Comparison of ENCODE assay signal across 8 cellular contexts in genomic region chr1:109213345-109213823, GRCh38. TPM values are rescaled to one million over a fixed set of nuclear protein-coding genes. Genes with fewer than 3 reads are reported as not detected.
DNase-seq lines count a peak whose midpoint lies in the region; ATAC-seq, FAIRE-seq and TF ChIP-seq lines count a peak whose summit lies in the region.

No MANE protein-coding gene starts in this region.

- FAIRE-seq in endothelial cell of umbilical vein (lab: Jason Lieb, UNC) = no peak

- peak overlapping the region; percentile 6 for H2BK120ac ChIP-seq in trophoblast cell (ENCODE audit: insufficient read depth, low read length, poor library complexity)

- H2BK5ac ChIP-seq in trophoblast cell (ENCODE audit: low read depth, low read length, poor library complexity) = no peak overlapping the region

- H3K4me3 ChIP-seq in GM08714 (ENCODE audit: low read length) = peak overlapping the region; percentile 52; the same call in 1 of the 2 replicates
- H3K4me3 ChIP-seq in OCI-LY1 (ENCODE audit: low read depth, low read length, poor library complexity, severe bottlenecking) = peak overlapping the region; percentile 90
- H3K4me3 ChIP-seq in endothelial cell of umbilical vein (replicated peaks in 1 of 3; ENCODE audit: insufficient read depth in 1 of 3, low read depth in 1 of 3, low read length in 3 of 3) = peak overlapping the region in 2 of 3 experiments; percentile 42 to 100
- no peak overlapping the region for H3K4me3 ChIP-seq in trophoblast cell (ENCODE audit: low read depth, low read length)

- no peak overlapping the region for H2BK12ac ChIP-seq in trophoblast cell (ENCODE audit: low read length)

- H3K9me2 ChIP-seq in OCI-LY1 (ENCODE audit: low read depth, low read length) = no peaks in the 10 kb centered on the region

- H3K79me1 ChIP-seq in trophoblast cell (ENCODE audit: low read length) = peaks cover 12% of the 10 kb centered on the region

- no peak overlapping the region for H2AK5ac ChIP-seq in trophoblast cell (ENCODE audit: low read length)

- H3K9ac ChIP-seq in OCI-LY1 (ENCODE audit: low read length) (peak overlapping the region; percentile 17; the same call in 1 of the 2 replicates), endothelial cell of umbilical vein (replicated peaks; ENCODE audit: extremely low read depth, insufficient read depth, low read length) (peak overlapping the region; percentile 19), trophoblast cell (ENCODE audit: low read length) (no peak overlapping the region)

- DNase-seq in endothelial cell of umbilical vein (ENCODE audit: low read depth, low spot score) (no peak), trophoblast cell (no peak), ecto neural progenitor cell (ENCODE audit: low spot score) (no peak)

- H3K36me3 ChIP-seq in OCI-LY1 (ENCODE audit: insufficient read depth, low read length) = peaks cover 21% of the 10 kb centered on the region
- H3K36me3 ChIP-seq in endothelial cell of umbilical vein (ENCODE audit: control insufficient read depth in 2 of 2, extremely low read depth in 1 of 2, insufficient read depth in 2 of 2, low read length in 2 of 2) = peaks cover 0 to 3% of the 10 kb centered on the region in 2 experiments
- peaks cover 0 to 3% of the 10 kb centered on the region in 2 experiments for H3K36me3 ChIP-seq in trophoblast cell (ENCODE audit: control insufficient read depth in 1 of 2, insufficient read depth in 2 of 2, low read length in 2 of 2)

- TF ChIP-seq POLR2A in endothelial cell of umbilical vein (IDR thresholded peaks at IDR 0.05; ENCODE audit: low read depth, low read length) = no peak

- intact Hi-C loops in endothelial cell of umbilical vein (cut with micrococcal nuclease) = no loop called here

- H3K4ac ChIP-seq in trophoblast cell (ENCODE audit: low read depth, low read length) = no peak overlapping the region

- no TSS peak for BruUV-seq in endothelial cell of umbilical vein (replicated peaks; lab: Mats Ljungman, UMichigan)

- no peaks in the 10 kb centered on the region for H3K9me3 ChIP-seq in OCI-LY1 (ENCODE audit: low read length)
- H3K9me3 ChIP-seq in endothelial cell of umbilical vein (replicated peaks; ENCODE audit: control insufficient read depth, insufficient read depth, low read length) = no peaks in the 10 kb centered on the region
- H3K9me3 ChIP-seq in trophoblast cell (ENCODE audit: insufficient read depth, low read depth, low read length) = no peaks in the 10 kb centered on the region

- peak overlapping the region; percentile 97 for H4K8ac ChIP-seq in trophoblast cell (ENCODE audit: low read depth, low read length)

- H3K27ac ChIP-seq in OCI-LY1 (ENCODE audit: low read depth, low read length, poor library complexity, severe bottlenecking) (no peak overlapping the region), endothelial cell of umbilical vein (ENCODE audit: insufficient read depth, low read depth, low read length) (no peak overlapping the region), trophoblast cell (ENCODE audit: low read depth, low read length) (no peak overlapping the region)

- H3K4me2 ChIP-seq in OCI-LY1 (ENCODE audit: low read length) = peak overlapping the region; percentile 82
- peak overlapping the region; percentile 67 for H3K4me2 ChIP-seq in endothelial cell of umbilical vein (ENCODE audit: insufficient read depth, low read length)
- peak overlapping the region; percentile 61 for H3K4me2 ChIP-seq in trophoblast cell (ENCODE audit: low read length)

- peaks cover 31% of the 10 kb centered on the region for H3K4me1 ChIP-seq in OCI-LY1 (ENCODE audit: insufficient read depth, low read length, severe bottlenecking)
- H3K4me1 ChIP-seq in endothelial cell of umbilical vein (ENCODE audit: control insufficient read depth, extremely low read depth, insufficient read depth, low read length) = peaks cover 20% of the 10 kb centered on the region
- H3K4me1 ChIP-seq in trophoblast cell (ENCODE audit: control insufficient read depth in 1 of 2, insufficient read depth in 2 of 2, low read length in 2 of 2) = peaks cover under 1 to 9% of the 10 kb centered on the region in 2 experiments

- H3K23ac ChIP-seq in trophoblast cell (ENCODE audit: low read length) = no peak overlapping the region

- H3K18ac ChIP-seq in trophoblast cell (ENCODE audit: low read length) = peak overlapping the region; percentile 31

- ATAC-seq in HG03196 (IDR thresholded peaks at IDR 0.05; ENCODE audit: unreplicated experiment) (no peak), HG03378 (IDR thresholded peaks at IDR 0.05; ENCODE audit: unreplicated experiment) (no peak), HG03025 (IDR thresholded peaks at IDR 0.05; ENCODE audit: low FRiP score, unreplicated experiment) (no peak)

- TF ChIP-seq CTCF in OCI-LY1 (IDR thresholded peaks at IDR 0.05; ENCODE audit: low read length) = no peak
- no peak for TF ChIP-seq CTCF in endothelial cell of umbilical vein (IDR thresholded peaks at IDR 0.05; ENCODE audit: extremely low read depth in 1 of 2, insufficient read depth in 1 of 2, low read depth in 1 of 2, low read length in 2 of 2)

- dilution Hi-C loops in endothelial cell of umbilical vein (cut with MboI; ENCODE audit: extremely low pct_ligation_motif_present, low sequenced_read_pairs) = no loop called here

- peak overlapping the region; percentile 47 for H3K14ac ChIP-seq in trophoblast cell (ENCODE audit: low read length)

- peaks cover 37% of the 10 kb centered on the region for H3K79me2 ChIP-seq in OCI-LY1 (ENCODE audit: insufficient read depth, low read length)
- H3K79me2 ChIP-seq in endothelial cell of umbilical vein (ENCODE audit: control insufficient read depth, insufficient read depth, low read length) = peaks cover 42% of the 10 kb centered on the region
- peaks cover 8% of the 10 kb centered on the region for H3K79me2 ChIP-seq in trophoblast cell (ENCODE audit: control insufficient read depth, insufficient read depth, low read length, poor library complexity)

- POLR2A ChIA-PET in endothelial cell of umbilical vein (lab: Charles Lee) = no interaction called here

- peak overlapping the region; percentile 85 for H4K91ac ChIP-seq in trophoblast cell (ENCODE audit: low read depth, low read length)

- CTCF ChIA-PET in endothelial cell of umbilical vein (lab: Charles Lee) = interaction anchor here (1.0 to 2.6 kb wide), 8 partner anchors 12 to 187 kb away, joined by 3 to 21 read pairs (median 8); a partner anchor contains a TSS

- no peaks in the 10 kb centered on the region for H3F3A ChIP-seq in OCI-LY1 (ENCODE audit: insufficient read depth, low read length)

- H4K20me1 ChIP-seq in OCI-LY1 (ENCODE audit: insufficient read depth, low read length) (no peaks in the 10 kb centered on the region), endothelial cell of umbilical vein (replicated peaks; ENCODE audit: control insufficient read depth, extremely low read depth, insufficient read depth, low read length) (peaks cover 8% of the 10 kb centered on the region)

- H2AFZ ChIP-seq in OCI-LY1 (ENCODE audit: low read length) (no peak overlapping the region), endothelial cell of umbilical vein (ENCODE audit: low read depth, low read length) (peak overlapping the region; percentile 88), trophoblast cell (ENCODE audit: insufficient read depth, low read length, poor library complexity) (peak overlapping the region; percentile 42)

- no CpG with 5 or more reads among the region's 10 CpGs for WGBS in trophoblast cell (ENCODE audit: extremely low coverage, insufficient coverage, insufficient read length)

- no peaks in the 10 kb centered on the region for H3K9me1 ChIP-seq in endothelial cell of umbilical vein (replicated peaks; ENCODE audit: control insufficient read depth, extremely low read depth, insufficient read depth, low read length)

- peak overlapping the region; percentile 49 for H4K12ac ChIP-seq in trophoblast cell (ENCODE audit: low read depth, low read length)

- H3K27me3 ChIP-seq in OCI-LY1 (ENCODE audit: insufficient read depth, low read length) (no peaks in the 10 kb centered on the region), endothelial cell of umbilical vein (ENCODE audit: control insufficient read depth in 2 of 2, insufficient read depth in 2 of 2, low read length in 2 of 2) (peaks cover 0 to 2% of the 10 kb centered on the region in 2 experiments), trophoblast cell (ENCODE audit: insufficient read depth, low read length) (no peaks in the 10 kb centered on the region)

TF ChIP-seq in endothelial cell of umbilical vein, 7 proteins besides CTCF, POLR2A, EP300 and RAD21 (continues in another document):
- no peak for TF ChIP-seq EZH2 (IDR thresholded peaks at IDR 0.05; ENCODE audit: borderline replicate concordance, low read depth, low read length, severe bottlenecking)
- no peak for TF ChIP-seq MYC (IDR thresholded peaks at IDR 0.05; ENCODE audit: low read depth, low read length)
- TF ChIP-seq POLR2AphosphoS5 (IDR thresholded peaks at IDR 0.05; ENCODE audit: insufficient read depth, low read depth, low read length) = no peak
- no peak for TF ChIP-seq JUN (IDR thresholded peaks at IDR 0.05; ENCODE audit: borderline replicate concordance, insufficient read depth, insufficient read length, low read depth)
- no peak for TF ChIP-seq GATA2 (IDR thresholded peaks at IDR 0.05; ENCODE audit: insufficient read depth, insufficient read length, low read depth, low read length)
- TF ChIP-seq FOS (IDR thresholded peaks at IDR 0.05; ENCODE audit: borderline replicate concordance, insufficient read depth, low read length) = no peak

RNA-seq across cellular contexts. Expression of gene SARS1, which starts 0.3 kb away (rescaled TPM):
- total RNA-seq in endothelial cell of umbilical vein = 176 and 178 TPM in 2 replicates
- polyA plus RNA-seq in endothelial cell of umbilical vein = 87.8 and 110 TPM in 2 replicates
- 146 and 163 TPM in 2 replicates for polyA plus RNA-seq in endothelial cell of umbilical vein (2011; cell fraction: cytosol; rRNA removed)
- 208 and 220 TPM in 2 replicates for polyA plus RNA-seq in endothelial cell of umbilical vein (2011; cell fraction: nucleus; rRNA removed)
- 140 and 165 TPM in 2 replicates for polyA plus RNA-seq in endothelial cell of umbilical vein (2012)
- polyA minus RNA-seq in endothelial cell of umbilical vein = 108 and 116 TPM in 2 replicates
- 72.6 TPM for polyA minus RNA-seq in endothelial cell of umbilical vein (2011; cell fraction: cytosol; rRNA and poly(A)+ RNA removed)
- polyA minus RNA-seq in endothelial cell of umbilical vein (2011; cell fraction: nucleus; rRNA and poly(A)+ RNA removed) = 49.5 and 68.2 TPM in 2 replicates
- 192 and 196 TPM in 2 replicates for polyA plus RNA-seq in trophoblast cell (2013)

RNA-seq across cellular contexts. Expression of gene CELSR2, which starts 36.0 kb away (rescaled TPM):
- 1.4 and 2.2 TPM in 2 replicates for total RNA-seq in endothelial cell of umbilical vein
- 0.76 and 0.90 TPM in 2 replicates for polyA plus RNA-seq in endothelial cell of umbilical vein
- polyA plus RNA-seq in endothelial cell of umbilical vein (2011; cell fraction: cytosol; rRNA removed) = 0.52 and 0.78 TPM in 2 replicates
- polyA plus RNA-seq in endothelial cell of umbilical vein (2011; cell fraction: nucleus; rRNA removed) = 1.5 and 1.9 TPM in 2 replicates
- polyA plus RNA-seq in endothelial cell of umbilical vein (2012) = 0.83 and 0.86 TPM in 2 replicates
- polyA minus RNA-seq in endothelial cell of umbilical vein = 2.1 and 2.8 TPM in 2 replicates
- polyA minus RNA-seq in endothelial cell of umbilical vein (2011; cell fraction: cytosol; rRNA and poly(A)+ RNA removed) = 11.6 TPM
- 1.4 TPM in 2 replicates for polyA minus RNA-seq in endothelial cell of umbilical vein (2011; cell fraction: nucleus; rRNA and poly(A)+ RNA removed)
- polyA plus RNA-seq in trophoblast cell (2013) = 18.9 and 19.5 TPM in 2 replicates
